In genomic region chr2:111975053-111975552, GRCh38 we compare ENCODE assay signal across 1 cellular context.
TF ChIP-seq lines count a peak whose summit lies in the region.

No MANE protein-coding gene starts in this region.

TF ChIP-seq in HepG2, 621 proteins besides CTCF, POLR2A, EP300 and RAD21 (continued from another document and continues in another):
- TF ChIP-seq, protein P1, sequence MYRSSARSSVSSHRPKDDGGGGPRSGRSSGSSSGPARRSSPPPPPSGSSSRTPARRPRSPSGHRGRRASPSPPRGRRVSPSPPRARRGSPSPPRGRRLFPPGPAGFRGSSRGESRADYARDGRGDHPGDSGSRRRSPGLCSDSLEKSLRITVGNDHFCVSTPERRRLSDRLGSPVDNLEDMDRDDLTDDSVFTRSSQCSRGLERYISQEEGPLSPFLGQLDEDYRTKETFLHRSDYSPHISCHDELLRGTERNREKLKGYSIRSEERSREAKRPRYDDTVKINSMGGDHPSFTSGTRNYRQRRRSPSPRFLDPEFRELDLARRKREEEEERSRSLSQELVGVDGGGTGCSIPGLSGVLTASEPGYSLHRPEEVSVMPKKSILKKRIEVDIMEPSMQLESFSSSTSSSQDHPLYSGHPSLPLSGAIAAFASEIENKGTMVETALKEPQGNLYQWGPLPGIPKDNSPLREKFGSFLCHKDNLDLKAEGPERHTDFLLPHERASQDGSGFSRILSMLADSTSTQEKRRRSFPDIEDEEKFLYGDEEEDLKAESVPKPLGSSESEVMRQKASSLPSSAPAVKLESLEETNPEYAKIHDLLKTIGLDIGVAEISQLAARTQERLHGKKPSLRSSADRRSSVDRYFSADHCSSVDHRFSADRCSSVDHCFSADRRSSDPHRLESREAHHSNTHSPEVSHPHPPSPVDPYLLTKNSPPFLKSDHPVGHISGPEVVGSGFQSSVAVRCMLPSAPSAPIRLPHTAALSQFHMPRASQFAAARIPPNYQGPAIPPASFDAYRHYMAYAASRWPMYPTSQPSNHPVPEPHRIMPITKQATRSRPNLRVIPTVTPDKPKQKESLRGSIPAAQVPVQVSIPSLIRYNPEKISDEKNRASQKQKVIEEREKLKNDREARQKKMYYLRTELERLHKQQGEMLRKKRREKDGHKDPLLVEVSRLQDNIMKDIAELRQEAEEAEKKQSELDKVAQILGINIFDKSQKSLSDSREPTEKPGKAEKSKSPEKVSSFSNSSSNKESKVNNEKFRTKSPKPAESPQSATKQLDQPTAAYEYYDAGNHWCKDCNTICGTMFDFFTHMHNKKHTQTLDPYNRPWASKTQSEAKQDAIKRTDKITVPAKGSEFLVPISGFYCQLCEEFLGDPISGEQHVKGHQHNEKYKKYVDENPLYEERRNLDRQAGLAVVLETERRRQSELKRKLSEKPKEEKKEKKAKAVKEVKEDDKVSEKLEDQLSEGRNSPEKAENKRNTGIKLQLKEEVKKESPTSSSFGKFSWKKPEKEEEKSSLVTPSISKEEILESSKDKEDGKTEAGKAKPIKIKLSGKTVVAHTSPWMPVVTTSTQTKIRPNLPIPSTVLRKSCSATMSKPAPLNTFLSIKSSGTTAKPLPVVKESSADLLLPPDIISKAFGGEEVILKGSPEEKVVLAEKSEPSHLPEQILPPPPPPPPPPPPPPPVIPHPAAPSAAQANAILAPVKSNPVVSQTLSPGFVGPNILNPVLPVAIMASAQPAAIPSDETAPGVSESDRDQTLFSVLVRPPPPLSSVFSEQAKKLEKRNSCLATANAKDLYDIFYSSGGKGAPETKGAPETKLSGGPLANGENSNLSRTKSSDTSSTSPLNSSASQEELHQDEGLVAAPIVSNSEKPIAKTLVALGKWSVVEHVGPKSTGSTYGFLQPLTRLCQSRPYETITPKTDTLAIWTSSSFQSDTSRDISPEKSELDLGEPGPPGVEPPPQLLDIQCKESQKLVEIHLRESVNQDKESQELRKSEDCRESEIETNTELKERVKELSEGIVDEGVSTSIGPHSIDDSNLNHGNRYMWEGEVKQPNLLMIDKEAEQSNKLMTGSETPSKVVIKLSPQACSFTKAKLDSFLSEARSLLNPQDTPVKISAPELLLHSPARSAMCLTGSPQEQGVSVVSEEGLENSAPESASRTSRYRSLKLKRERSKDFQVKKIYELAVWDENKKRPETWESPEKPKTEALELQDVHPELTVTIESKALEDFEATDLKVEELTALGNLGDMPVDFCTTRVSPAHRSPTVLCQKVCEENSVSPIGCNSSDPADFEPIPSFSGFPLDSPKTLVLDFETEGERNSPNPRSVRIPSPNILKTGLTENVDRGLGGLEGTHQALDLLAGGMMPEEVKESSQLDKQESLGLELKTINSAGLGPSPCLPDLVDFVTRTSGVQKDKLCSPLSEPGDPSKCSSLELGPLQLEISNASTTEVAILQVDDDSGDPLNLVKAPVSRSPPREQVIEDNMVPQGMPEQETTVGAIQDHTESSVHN (CRISPR knock-in tag; IDR thresholded peaks at IDR 0.05), result no peak
- TF ChIP-seq ZBTB20 (CRISPR knock-in tag; IDR thresholded peaks at IDR 0.05; ENCODE audit: borderline replicate concordance, low read depth) (no peak), ZNF746 (CRISPR knock-in tag; IDR thresholded peaks at IDR 0.05) (no peak), KDM6A (CRISPR knock-in tag; IDR thresholded peaks at IDR 0.05; ENCODE audit: low read depth) (no peak), ZMAT3 (CRISPR knock-in tag; conservative IDR thresholded peaks at IDR 0.05) (no peak; the same call in 1 of the 2 replicates), FOXC1 (CRISPR knock-in tag; IDR thresholded peaks at IDR 0.05; ENCODE audit: borderline replicate concordance) (no peak), MEF2D (CRISPR knock-in tag; IDR thresholded peaks at IDR 0.05) (no peak), ZNF614 (CRISPR knock-in tag; IDR thresholded peaks at IDR 0.05; ENCODE audit: borderline replicate concordance) (no peak), ZBTB26 (CRISPR knock-in tag; IDR thresholded peaks at IDR 0.05; ENCODE audit: borderline replicate concordance) (no peak), SPEN (CRISPR knock-in tag; IDR thresholded peaks at IDR 0.05; ENCODE audit: low read depth) (no peak), ZKSCAN1 (IDR thresholded peaks at IDR 0.05; ENCODE audit: low read length) (no peak), SAFB2 (CRISPR knock-in tag; IDR thresholded peaks at IDR 0.05; ENCODE audit: borderline replicate concordance, low read depth) (no peak), ZKSCAN8 (CRISPR knock-in tag; IDR thresholded peaks at IDR 0.05; ENCODE audit: borderline replicate concordance) (no peak), ZNF556 (CRISPR knock-in tag; IDR thresholded peaks at IDR 0.05; ENCODE audit: borderline replicate concordance) (no peak), ZNF704 (CRISPR knock-in tag; IDR thresholded peaks at IDR 0.05; ENCODE audit: borderline replicate concordance) (no peak), GABPB1 (CRISPR knock-in tag; IDR thresholded peaks at IDR 0.05) (no peak), KLF13 (CRISPR knock-in tag; IDR thresholded peaks at IDR 0.05) (no peak), ZFP90 (CRISPR knock-in tag; IDR thresholded peaks at IDR 0.05; ENCODE audit: borderline replicate concordance) (no peak), TBX2 (CRISPR knock-in tag; IDR thresholded peaks at IDR 0.05; ENCODE audit: borderline replicate concordance) (peak; percentile 94), PCBP1 (IDR thresholded peaks at IDR 0.05; ENCODE audit: borderline replicate concordance, low read depth, low read length) (no peak), ZNF484 (CRISPR knock-in tag; IDR thresholded peaks at IDR 0.05; ENCODE audit: borderline replicate concordance, low read depth) (no peak), BRF2 (CRISPR knock-in tag; IDR thresholded peaks at IDR 0.05) (no peak), ZNF260 (CRISPR knock-in tag; IDR thresholded peaks at IDR 0.05; ENCODE audit: borderline replicate concordance, low read depth) (no peak), TARDBP (CRISPR knock-in tag; IDR thresholded peaks at IDR 0.05) (0 out of 2 replicates have a peak, but pooled peaks have one; percentile 35)
- TF ChIP-seq, protein P2, sequence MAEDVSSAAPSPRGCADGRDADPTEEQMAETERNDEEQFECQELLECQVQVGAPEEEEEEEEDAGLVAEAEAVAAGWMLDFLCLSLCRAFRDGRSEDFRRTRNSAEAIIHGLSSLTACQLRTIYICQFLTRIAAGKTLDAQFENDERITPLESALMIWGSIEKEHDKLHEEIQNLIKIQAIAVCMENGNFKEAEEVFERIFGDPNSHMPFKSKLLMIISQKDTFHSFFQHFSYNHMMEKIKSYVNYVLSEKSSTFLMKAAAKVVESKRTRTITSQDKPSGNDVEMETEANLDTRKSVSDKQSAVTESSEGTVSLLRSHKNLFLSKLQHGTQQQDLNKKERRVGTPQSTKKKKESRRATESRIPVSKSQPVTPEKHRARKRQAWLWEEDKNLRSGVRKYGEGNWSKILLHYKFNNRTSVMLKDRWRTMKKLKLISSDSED (CRISPR knock-in tag; IDR thresholded peaks at IDR 0.05), result no peak
- TF ChIP-seq, protein P3, sequence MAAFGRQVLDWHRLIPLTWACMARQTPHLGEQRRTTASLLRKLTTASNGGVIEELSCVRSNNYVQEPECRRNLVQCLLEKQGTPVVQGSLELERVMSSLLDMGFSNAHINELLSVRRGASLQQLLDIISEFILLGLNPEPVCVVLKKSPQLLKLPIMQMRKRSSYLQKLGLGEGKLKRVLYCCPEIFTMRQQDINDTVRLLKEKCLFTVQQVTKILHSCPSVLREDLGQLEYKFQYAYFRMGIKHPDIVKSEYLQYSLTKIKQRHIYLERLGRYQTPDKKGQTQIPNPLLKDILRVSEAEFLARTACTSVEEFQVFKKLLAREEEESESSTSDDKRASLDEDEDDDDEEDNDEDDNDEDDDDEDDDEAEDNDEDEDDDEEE (CRISPR knock-in tag; IDR thresholded peaks at IDR 0.05), result no peak
- TF ChIP-seq, protein P4, sequence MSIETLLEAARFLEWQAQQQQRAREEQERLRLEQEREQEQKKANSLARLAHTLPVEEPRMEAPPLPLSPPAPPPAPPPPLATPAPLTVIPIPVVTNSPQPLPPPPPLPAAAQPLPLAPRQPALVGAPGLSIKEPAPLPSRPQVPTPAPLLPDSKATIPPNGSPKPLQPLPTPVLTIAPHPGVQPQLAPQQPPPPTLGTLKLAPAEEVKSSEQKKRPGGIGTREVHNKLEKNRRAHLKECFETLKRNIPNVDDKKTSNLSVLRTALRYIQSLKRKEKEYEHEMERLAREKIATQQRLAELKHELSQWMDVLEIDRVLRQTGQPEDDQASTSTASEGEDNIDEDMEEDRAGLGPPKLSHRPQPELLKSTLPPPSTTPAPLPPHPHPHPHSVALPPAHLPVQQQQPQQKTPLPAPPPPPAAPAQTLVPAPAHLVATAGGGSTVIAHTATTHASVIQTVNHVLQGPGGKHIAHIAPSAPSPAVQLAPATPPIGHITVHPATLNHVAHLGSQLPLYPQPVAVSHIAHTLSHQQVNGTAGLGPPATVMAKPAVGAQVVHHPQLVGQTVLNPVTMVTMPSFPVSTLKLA (IDR thresholded peaks at IDR 0.05), result no peak
- TF ChIP-seq, protein P5, sequence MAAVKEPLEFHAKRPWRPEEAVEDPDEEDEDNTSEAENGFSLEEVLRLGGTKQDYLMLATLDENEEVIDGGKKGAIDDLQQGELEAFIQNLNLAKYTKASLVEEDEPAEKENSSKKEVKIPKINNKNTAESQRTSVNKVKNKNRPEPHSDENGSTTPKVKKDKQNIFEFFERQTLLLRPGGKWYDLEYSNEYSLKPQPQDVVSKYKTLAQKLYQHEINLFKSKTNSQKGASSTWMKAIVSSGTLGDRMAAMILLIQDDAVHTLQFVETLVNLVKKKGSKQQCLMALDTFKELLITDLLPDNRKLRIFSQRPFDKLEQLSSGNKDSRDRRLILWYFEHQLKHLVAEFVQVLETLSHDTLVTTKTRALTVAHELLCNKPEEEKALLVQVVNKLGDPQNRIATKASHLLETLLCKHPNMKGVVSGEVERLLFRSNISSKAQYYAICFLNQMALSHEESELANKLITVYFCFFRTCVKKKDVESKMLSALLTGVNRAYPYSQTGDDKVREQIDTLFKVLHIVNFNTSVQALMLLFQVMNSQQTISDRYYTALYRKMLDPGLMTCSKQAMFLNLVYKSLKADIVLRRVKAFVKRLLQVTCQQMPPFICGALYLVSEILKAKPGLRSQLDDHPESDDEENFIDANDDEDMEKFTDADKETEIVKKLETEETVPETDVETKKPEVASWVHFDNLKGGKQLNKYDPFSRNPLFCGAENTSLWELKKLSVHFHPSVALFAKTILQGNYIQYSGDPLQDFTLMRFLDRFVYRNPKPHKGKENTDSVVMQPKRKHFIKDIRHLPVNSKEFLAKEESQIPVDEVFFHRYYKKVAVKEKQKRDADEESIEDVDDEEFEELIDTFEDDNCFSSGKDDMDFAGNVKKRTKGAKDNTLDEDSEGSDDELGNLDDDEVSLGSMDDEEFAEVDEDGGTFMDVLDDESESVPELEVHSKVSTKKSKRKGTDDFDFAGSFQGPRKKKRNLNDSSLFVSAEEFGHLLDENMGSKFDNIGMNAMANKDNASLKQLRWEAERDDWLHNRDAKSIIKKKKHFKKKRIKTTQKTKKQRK (IDR thresholded peaks at IDR 0.05; ENCODE audit: low read length), result no peak
- TF ChIP-seq, protein P6, sequence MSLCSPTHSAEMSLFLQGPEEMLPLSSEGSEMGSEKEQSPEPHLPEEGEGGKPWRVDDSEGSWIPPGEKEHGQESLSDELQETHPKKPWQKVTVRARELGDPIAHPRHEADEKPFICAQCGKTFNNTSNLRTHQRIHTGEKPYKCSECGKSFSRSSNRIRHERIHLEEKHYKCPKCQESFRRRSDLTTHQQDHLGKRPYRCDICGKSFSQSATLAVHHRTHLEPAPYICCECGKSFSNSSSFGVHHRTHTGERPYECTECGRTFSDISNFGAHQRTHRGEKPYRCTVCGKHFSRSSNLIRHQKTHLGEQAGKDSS (CRISPR knock-in tag; IDR thresholded peaks at IDR 0.05; ENCODE audit: borderline replicate concordance, low read depth), result no peak
- TF ChIP-seq, protein P7, sequence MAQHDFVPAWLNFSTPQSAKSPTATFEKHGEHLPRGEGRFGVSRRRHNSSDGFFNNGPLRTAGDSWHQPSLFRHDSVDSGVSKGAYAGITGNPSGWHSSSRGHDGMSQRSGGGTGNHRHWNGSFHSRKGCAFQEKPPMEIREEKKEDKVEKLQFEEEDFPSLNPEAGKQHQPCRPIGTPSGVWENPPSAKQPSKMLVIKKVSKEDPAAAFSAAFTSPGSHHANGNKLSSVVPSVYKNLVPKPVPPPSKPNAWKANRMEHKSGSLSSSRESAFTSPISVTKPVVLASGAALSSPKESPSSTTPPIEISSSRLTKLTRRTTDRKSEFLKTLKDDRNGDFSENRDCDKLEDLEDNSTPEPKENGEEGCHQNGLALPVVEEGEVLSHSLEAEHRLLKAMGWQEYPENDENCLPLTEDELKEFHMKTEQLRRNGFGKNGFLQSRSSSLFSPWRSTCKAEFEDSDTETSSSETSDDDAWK (CRISPR knock-in tag; IDR thresholded peaks at IDR 0.05), result no peak
- TF ChIP-seq, protein P8, sequence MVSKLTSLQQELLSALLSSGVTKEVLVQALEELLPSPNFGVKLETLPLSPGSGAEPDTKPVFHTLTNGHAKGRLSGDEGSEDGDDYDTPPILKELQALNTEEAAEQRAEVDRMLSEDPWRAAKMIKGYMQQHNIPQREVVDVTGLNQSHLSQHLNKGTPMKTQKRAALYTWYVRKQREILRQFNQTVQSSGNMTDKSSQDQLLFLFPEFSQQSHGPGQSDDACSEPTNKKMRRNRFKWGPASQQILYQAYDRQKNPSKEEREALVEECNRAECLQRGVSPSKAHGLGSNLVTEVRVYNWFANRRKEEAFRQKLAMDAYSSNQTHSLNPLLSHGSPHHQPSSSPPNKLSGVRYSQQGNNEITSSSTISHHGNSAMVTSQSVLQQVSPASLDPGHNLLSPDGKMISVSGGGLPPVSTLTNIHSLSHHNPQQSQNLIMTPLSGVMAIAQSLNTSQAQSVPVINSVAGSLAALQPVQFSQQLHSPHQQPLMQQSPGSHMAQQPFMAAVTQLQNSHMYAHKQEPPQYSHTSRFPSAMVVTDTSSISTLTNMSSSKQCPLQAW (CRISPR knock-in tag; IDR thresholded peaks at IDR 0.05), result no peak
